ENCODE assay signal across 16 cellular contexts in the genomic region with DNA sequence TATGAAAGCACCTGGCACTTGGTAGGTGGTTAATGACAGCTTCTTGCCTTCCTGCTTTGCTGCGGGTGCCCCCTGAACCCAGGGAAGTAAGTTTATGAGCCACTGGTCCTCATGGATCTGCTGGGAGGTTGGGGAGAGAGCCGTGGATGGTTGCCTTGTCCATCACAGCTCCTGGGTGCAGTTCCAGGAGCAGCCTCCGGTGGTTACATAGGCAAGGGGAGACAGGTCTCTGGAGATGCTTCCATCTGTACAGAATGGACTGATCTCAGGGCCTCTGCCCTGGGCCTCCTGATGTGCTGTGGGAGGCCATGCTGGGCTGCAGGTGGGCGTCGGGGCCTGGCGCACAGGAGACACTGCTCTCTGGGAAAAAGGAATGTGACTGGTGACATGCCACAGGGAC. TPM values are rescaled to one million over a fixed set of nuclear protein-coding genes. Genes with fewer than 3 reads are reported as not detected.
DNase-seq lines count a peak whose midpoint lies in the region; ATAC-seq and TF ChIP-seq lines count a peak whose summit lies in the region.
"Had no signal": no experiment of that assay in that cellular context is flagged by ENCODE, and none has a peak within 500 bp of the region (broad histone marks: within the 10 kb centered on the region; RNA-seq: fewer than 3 reads in every experiment).

No MANE protein-coding gene starts in this region.

- H3K27ac ChIP-seq in right lobe of liver (no peak overlapping the region), thyroid gland (no peak overlapping the region)
- H3K27ac ChIP-seq: BLaER1 treated with 17β-estradiol and CSF1 and Interleukin-3, amounts not matched to agents 10 nM and 100 nM; epithelial cell of prostate had no signal

- no CpG with 5 or more reads among the region's 6 CpGs for WGBS in right lobe of liver (ENCODE audit: insufficient coverage, low coverage, low lambda C conversion rate, missing lambda C conversion rate)
- 72 to 88% methylated on average over 3 to 6 of the region's 6 CpGs for WGBS in thyroid gland, 2 donors

- TF ChIP-seq POLR2A in right lobe of liver (IDR thresholded peaks at IDR 0.05): no peak
- no peak for TF ChIP-seq POLR2A in thyroid gland (IDR thresholded peaks at IDR 0.05)

- intact Hi-C loops in right lobe of liver (cut with DNase I): loop anchor here in 1 of 2 donors (10.0 kb wide), 1 partner anchor 97 kb away; no protein-coding TSS in a partner anchor
- intact Hi-C loops in thyroid gland (cut with DNase I): no loop called here

- DNase-seq in BJ (ENCODE audit: low read depth): no peak
- DNase-seq in HuH-7 (ENCODE audit: low spot score): peak; percentile 68
- DNase-seq in choroid plexus epithelial cell (ENCODE audit: low read depth): no peak
- DNase-seq in right lobe of liver: no peak
- no peak for DNase-seq in thyroid gland
- no peak for DNase-seq in stimulated activated CD4-positive, alpha-beta T cell treated with anti-CD3 and anti-CD28 coated beads, Interleukin-4, amount 100 ng/mL, for 1 hour
- DNase-seq in stimulated activated naive CD4-positive, alpha-beta T cell treated with Interleukin-2 at 50 U/mL for 16 hours (lab: John Stamatoyannopoulos, UW): no peak
- DNase-seq: activated CD8-positive, alpha-beta memory T cell treated with anti-CD3 and anti-CD28 coated beads for 24 hours; activated naive CD4-positive, alpha-beta T cell treated with anti-CD3 and anti-CD28 coated beads for 36 hours; central memory CD4-positive, alpha-beta T cell; NCI-H146; NCI-H526 had no signal

- H3K4me3 ChIP-seq in BJ (ENCODE audit: low read depth, low read length) (no peak overlapping the region), choroid plexus epithelial cell (ENCODE audit: low read depth, low read length) (no peak overlapping the region), right lobe of liver (no peak overlapping the region), thyroid gland (replicated peaks in 1 of 3) (no peak overlapping the region)
- H3K4me3 ChIP-seq: BLaER1 treated with 17β-estradiol and CSF1 and Interleukin-3, amounts not matched to agents 10 nM and 100 nM had no signal

- ATAC-seq in right lobe of liver (peak; percentile 26 to 63 (median 46)), HG03108 (IDR thresholded peaks at IDR 0.05; ENCODE audit: unreplicated experiment) (no peak)

- H3K36me3 ChIP-seq in BJ (ENCODE audit: control insufficient read depth, insufficient read depth, low read length) (no peaks in the 10 kb centered on the region), right lobe of liver (no peaks in the 10 kb centered on the region), thyroid gland (no peaks in the 10 kb centered on the region)
- H3K36me3 ChIP-seq: BLaER1 treated with 17β-estradiol and CSF1 and Interleukin-3, amounts not matched to agents 10 nM and 100 nM had no signal

- H3K4me1 ChIP-seq in right lobe of liver (no peaks in the 10 kb centered on the region), thyroid gland (peaks cover 0 to 1% of the 10 kb centered on the region in 2 donors)

- CTCF ChIA-PET in BJ (lab: Yijun Ruan, JAX): interaction anchor here (0.7 to 23.9 kb wide), 6 partner anchors 9 to 143 kb away, joined by 3 to 531 read pairs (median 4); no protein-coding TSS in a partner anchor

- H3K9me3 ChIP-seq in right lobe of liver (no peaks in the 10 kb centered on the region), thyroid gland (no peaks in the 10 kb centered on the region)
- H3K9me3 ChIP-seq: BLaER1 treated with 17β-estradiol and CSF1 and Interleukin-3, amounts not matched to agents 10 nM and 100 nM had no signal

- TF ChIP-seq CTCF in BJ (IDR thresholded peaks at IDR 0.05; ENCODE audit: insufficient read depth, low read depth, low read length): peak; percentile 25
- peak; percentile 38 for TF ChIP-seq CTCF in choroid plexus epithelial cell (conservative IDR thresholded peaks at IDR 0.05; ENCODE audit: low read depth, low read length)
- peak in 3 of 4 donors; percentile 6 to 18 (median 17) for TF ChIP-seq CTCF in right lobe of liver (IDR thresholded peaks at IDR 0.05)
- TF ChIP-seq CTCF in thyroid gland (IDR thresholded peaks at IDR 0.05): no peak

- POLR2A ChIA-PET in BJ (lab: Charles Lee): no interaction called here

- no peaks in the 10 kb centered on the region for H3K27me3 ChIP-seq in BJ (ENCODE audit: control insufficient read depth, insufficient read depth, low read length)
- no peaks in the 10 kb centered on the region for H3K27me3 ChIP-seq in right lobe of liver
- H3K27me3 ChIP-seq in thyroid gland: no peaks in the 10 kb centered on the region
- H3K27me3 ChIP-seq: BLaER1 treated with 17β-estradiol and CSF1 and Interleukin-3, amounts not matched to agents 10 nM and 100 nM had no signal

RNA-seq across cellular contexts. Expression of a gene that starts 31.6 kb away (rescaled TPM):
- polyA plus RNA-seq in BJ (2011; rRNA removed): 5.6 and 12.5 TPM in 2 replicates
- polyA minus RNA-seq in BJ (2011; rRNA and poly(A)+ RNA removed): 12.0 and 13.5 TPM in 2 replicates
- total RNA-seq in right lobe of liver (100 to 1,000 TPM in 2 of 6 experiments, 10 to 100 TPM in 4; 59.7 to 124 (median 87.4) TPM), thyroid gland (10 to 100 TPM; 32.2 to 64.5 (median 51.4) TPM)
- total RNA-seq: activated naive CD4-positive, alpha-beta T cell treated with anti-CD3 and anti-CD28 coated beads for 36 hours had no signal
- polyA plus RNA-seq: IgD-negative memory B cell had no signal

Comparison
In these comparisons a context has a peak if more than half of its experiments do, and no peak if none do; other contexts are left out.
1. CTCF ChIP-seq: peak in BJ (single experiment), choroid plexus epithelial cell (single experiment) and right lobe of liver (3 of 4); none in thyroid gland (0 of 6).